15 cellular contexts compared by ENCODE assay signal in the genomic region with DNA sequence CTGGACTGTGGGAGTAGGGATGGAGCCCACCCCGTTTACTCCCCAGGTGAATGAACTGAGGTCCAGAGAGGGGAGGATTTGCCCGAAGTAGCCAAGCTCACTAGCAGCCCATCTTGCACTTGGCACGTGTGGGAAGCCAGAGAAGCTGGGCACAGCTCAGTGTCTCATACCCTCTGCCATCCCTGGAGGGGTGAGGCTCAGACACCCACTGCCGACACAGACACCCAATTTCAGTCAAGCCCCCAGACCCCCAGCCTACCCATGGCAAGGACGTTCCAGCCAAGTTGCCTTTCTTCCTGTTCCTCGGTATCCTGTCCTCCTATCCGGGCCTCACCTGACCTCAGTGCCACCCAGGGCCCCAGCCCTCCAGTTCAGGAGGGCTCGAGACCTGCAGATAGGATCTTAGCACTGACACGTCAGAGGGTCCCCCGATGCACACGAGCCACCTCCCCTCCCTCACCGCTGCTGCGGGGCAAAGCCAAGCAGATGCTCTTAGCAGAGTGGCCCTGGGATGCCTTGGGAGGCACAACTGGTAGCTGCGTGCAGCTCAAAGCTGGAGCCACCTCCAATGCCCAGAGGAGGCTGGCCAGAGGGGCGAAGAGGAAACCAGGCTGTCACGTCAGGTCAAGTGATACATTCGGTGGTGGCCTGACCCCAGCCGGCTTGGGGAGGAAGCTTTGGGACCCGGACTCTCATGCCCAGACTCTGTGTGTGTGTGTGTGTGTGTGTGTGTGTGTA.
"Had no signal": no experiment of that assay in that cellular context is flagged by ENCODE, and none has a peak within 500 bp of the region (broad histone marks: within the 10 kb centered on the region; RNA-seq: fewer than 3 reads in every experiment).

No MANE protein-coding gene starts in this region.

- H3K27ac Mint-ChIP-seq: activated naive CD4-positive, alpha-beta T cell treated with anti-CD3 and anti-CD28 coated beads for 36 hours; activated T-helper 17 cell treated with anti-CD3 and anti-CD28 coated beads, Interleukin-2, amount 50 U/mL, for 72 hours had no signal

- H3K36me3 ChIP-seq: adrenal gland, ovary, tibial nerve had no signal

- H3K27me3 ChIP-seq: adrenal gland, ovary had no signal

- H3K9me3 Mint-ChIP-seq: activated naive CD4-positive, alpha-beta T cell treated with anti-CD3 and anti-CD28 coated beads for 36 hours; activated T-helper 17 cell treated with anti-CD3 and anti-CD28 coated beads, Interleukin-2, amount 50 U/mL, for 72 hours; central memory CD8-positive, alpha-beta T cell; effector memory CD8-positive, alpha-beta T cell; nephron progenitor cell; T-cell had no signal

- H3K27ac ChIP-seq: adrenal gland, epithelial cell of prostate, ovary, tibial nerve had no signal

- H3K4me3 Mint-ChIP-seq: activated naive CD4-positive, alpha-beta T cell treated with anti-CD3 and anti-CD28 coated beads for 36 hours; activated T-helper 17 cell treated with anti-CD3 and anti-CD28 coated beads, Interleukin-2, amount 50 U/mL, for 72 hours; nephron progenitor cell had no signal

- H3K36me3 Mint-ChIP-seq: T-cell had no signal

- H3K4me3 ChIP-seq: adrenal gland, ovary, tibial nerve had no signal

- ATAC-seq: effector memory CD8-positive, alpha-beta T cell; T-cell had no signal

- DNase-seq: activated CD4-positive, alpha-beta T cell treated with anti-CD3 and anti-CD28 coated beads for 4 hours; activated naive CD4-positive, alpha-beta T cell treated with anti-CD3 and anti-CD28 coated beads for 36 hours; adrenal gland; effector memory CD8-positive, alpha-beta T cell; hypothalamus; nephron progenitor cell; ovary; stimulated activated CD4-positive, alpha-beta T cell treated with anti-CD3 and anti-CD28 coated beads, Interleukin-15, amount 100 ng/mL, for 24 hours; stimulated activated CD4-positive, alpha-beta T cell treated with anti-CD3 and anti-CD28 coated beads, Interleukin-4, amount 100 ng/mL, for 4 hours; T-cell; T1000 had no signal

- H3K9me3 ChIP-seq: adrenal gland, ovary, tibial nerve had no signal

- H3K27me3 Mint-ChIP-seq: activated T-helper 17 cell treated with anti-CD3 and anti-CD28 coated beads, Interleukin-2, amount 50 U/mL, for 72 hours; central memory CD8-positive, alpha-beta T cell; effector memory CD8-positive, alpha-beta T cell; T-cell had no signal
